Comparison of ENCODE assay signal across 1 cellular context in the genomic region with DNA sequence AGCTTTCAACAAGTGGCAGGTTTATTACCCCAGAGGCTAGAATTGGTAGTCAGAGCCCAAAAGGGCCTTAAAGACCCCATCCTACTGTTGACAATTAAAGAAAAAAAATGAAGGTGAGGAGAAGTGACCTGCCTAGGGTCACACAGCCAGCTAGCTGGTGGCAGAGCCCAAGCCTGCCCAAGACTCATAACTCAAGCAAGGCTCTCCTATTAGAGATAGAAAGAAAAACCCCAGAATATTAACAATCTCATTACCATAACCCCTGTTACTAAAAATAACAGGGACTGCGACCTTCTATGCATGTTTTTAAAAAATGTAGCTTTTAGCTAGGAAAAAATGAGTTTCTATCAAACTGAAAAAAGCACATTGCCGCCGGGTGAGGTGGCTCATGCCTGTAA.
TF ChIP-seq lines count a peak whose summit lies in the region.

No MANE protein-coding gene starts in this region.

TF ChIP-seq in liver, 16 proteins besides CTCF, POLR2A, EP300 and RAD21:
- TF ChIP-seq EGR1 (IDR thresholded peaks at IDR 0.05; ENCODE audit: low read depth in 2 of 2): no peak
- no peak for TF ChIP-seq JUND (IDR thresholded peaks at IDR 0.05)
- TF ChIP-seq REST (IDR thresholded peaks at IDR 0.05): no peak
- no peak for TF ChIP-seq GABPA (IDR thresholded peaks at IDR 0.05 in 1 of 2, conservative IDR thresholded peaks at IDR 0.05 in 1 of 2)
- TF ChIP-seq RXRA (IDR thresholded peaks at IDR 0.05): no peak
- TF ChIP-seq, protein P1, sequence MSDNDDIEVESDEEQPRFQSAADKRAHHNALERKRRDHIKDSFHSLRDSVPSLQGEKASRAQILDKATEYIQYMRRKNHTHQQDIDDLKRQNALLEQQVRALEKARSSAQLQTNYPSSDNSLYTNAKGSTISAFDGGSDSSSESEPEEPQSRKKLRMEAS (IDR thresholded peaks at IDR 0.05): no peak
- TF ChIP-seq, protein P2, sequence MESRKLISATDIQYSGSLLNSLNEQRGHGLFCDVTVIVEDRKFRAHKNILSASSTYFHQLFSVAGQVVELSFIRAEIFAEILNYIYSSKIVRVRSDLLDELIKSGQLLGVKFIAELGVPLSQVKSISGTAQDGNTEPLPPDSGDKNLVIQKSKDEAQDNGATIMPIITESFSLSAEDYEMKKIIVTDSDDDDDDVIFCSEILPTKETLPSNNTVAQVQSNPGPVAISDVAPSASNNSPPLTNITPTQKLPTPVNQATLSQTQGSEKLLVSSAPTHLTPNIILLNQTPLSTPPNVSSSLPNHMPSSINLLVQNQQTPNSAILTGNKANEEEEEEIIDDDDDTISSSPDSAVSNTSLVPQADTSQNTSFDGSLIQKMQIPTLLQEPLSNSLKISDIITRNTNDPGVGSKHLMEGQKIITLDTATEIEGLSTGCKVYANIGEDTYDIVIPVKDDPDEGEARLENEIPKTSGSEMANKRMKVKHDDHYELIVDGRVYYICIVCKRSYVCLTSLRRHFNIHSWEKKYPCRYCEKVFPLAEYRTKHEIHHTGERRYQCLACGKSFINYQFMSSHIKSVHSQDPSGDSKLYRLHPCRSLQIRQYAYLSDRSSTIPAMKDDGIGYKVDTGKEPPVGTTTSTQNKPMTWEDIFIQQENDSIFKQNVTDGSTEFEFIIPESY (IDR thresholded peaks at IDR 0.05): no peak
- no peak for TF ChIP-seq HNF4G (IDR thresholded peaks at IDR 0.05)
- no peak for TF ChIP-seq YY1 (IDR thresholded peaks at IDR 0.05)
- no peak for TF ChIP-seq ATF3 (IDR thresholded peaks at IDR 0.05)
- no peak for TF ChIP-seq NR2F2 (IDR thresholded peaks at IDR 0.05)
- TF ChIP-seq HNF4A (conservative IDR thresholded peaks at IDR 0.05): no peak
- TF ChIP-seq FOXA1 (IDR thresholded peaks at IDR 0.05): no peak
- TF ChIP-seq FOXA2 (IDR thresholded peaks at IDR 0.05): no peak
- TF ChIP-seq TAF1 (conservative IDR thresholded peaks at IDR 0.05): no peak
- TF ChIP-seq SP1 (IDR thresholded peaks at IDR 0.05): no peak
